ENCODE assay signal across 8 cellular contexts in genomic region chr16:53098526-53099317, GRCh38. TPM values are rescaled to one million over a fixed set of nuclear protein-coding genes. Genes with fewer than 3 reads are reported as not detected.
DNase-seq lines count a peak whose midpoint lies in the region; ATAC-seq, FAIRE-seq and TF ChIP-seq lines count a peak whose summit lies in the region.

No MANE protein-coding gene starts in this region.

- WGBS in A549 (ENCODE audit: missing lambda C conversion rate): 21% methylated on average over 16 of the region's 16 CpGs
- WGBS in mesendoderm (ENCODE audit: extremely low coverage, insufficient coverage, low lambda C conversion rate): no CpG with 5 or more reads among the region's 16 CpGs

- H3K9ac ChIP-seq in mesendoderm (ENCODE audit: low read length): peak overlapping the region; percentile 7

- peak; percentile 74 to 75 for ATAC-seq in A549
- peak; percentile 75 for ATAC-seq in GM18511 (IDR thresholded peaks at IDR 0.05; ENCODE audit: unreplicated experiment)
- ATAC-seq in HG02981 (IDR thresholded peaks at IDR 0.05; ENCODE audit: unreplicated experiment): peak; percentile 67
- ATAC-seq in effector memory CD8-positive, alpha-beta T cell (replicated peaks): peak; percentile 67

- no peak for FAIRE-seq in A549 (lab: Jason Lieb, UNC)

- POLR2A ChIA-PET in A549 (lab: Yijun Ruan, JAX): interaction anchor here (0.7 to 5.2 kb wide), 7 partner anchors 19 to 158 kb away, joined by 3 to 54 read pairs (median 18); partner anchors contain the start of genes CHD9 and CHD9NB

- H3K4me1 Mint-ChIP-seq in effector memory CD8-positive, alpha-beta T cell (ENCODE audit: low read depth in 2 of 2): peaks cover 30 to 37% of the 10 kb centered on the region in 2 donors

- no peak for TF ChIP-seq EP300 in A549 (IDR thresholded peaks at IDR 0.05)

- peak overlapping the region; percentile 22 for H2BK120ac ChIP-seq in mesendoderm (ENCODE audit: low read depth, low read length)

- H3K79me1 ChIP-seq in mesendoderm (ENCODE audit: low read length): no peaks in the 10 kb centered on the region

- H3K4me1 ChIP-seq in A549: peaks cover 57% of the 10 kb centered on the region
- H3K4me1 ChIP-seq in mesendoderm (ENCODE audit: control insufficient read depth, low read depth, low read length): peaks cover 5% of the 10 kb centered on the region

- H3K23ac ChIP-seq in mesendoderm (ENCODE audit: low read length): no peak overlapping the region

- peak overlapping the region; percentile 72 for H3K18ac ChIP-seq in mesendoderm (ENCODE audit: low read length)

- peak overlapping the region; percentile 94 to 96 for H3K27ac Mint-ChIP-seq in effector memory CD8-positive, alpha-beta T cell

- peak overlapping the region; percentile 49 for H3K4ac ChIP-seq in mesendoderm (ENCODE audit: low read depth, low read length)

- no peak overlapping the region for H4K5ac ChIP-seq in mesendoderm (ENCODE audit: low read length)

- TF ChIP-seq POLR2A in A549 (IDR thresholded peaks at IDR 0.05; ENCODE audit: low read length): 0 out of 2 replicates have a peak, but pooled peaks have one; percentile 17

- H2BK15ac ChIP-seq in mesendoderm (replicated peaks; ENCODE audit: low read depth): no peak overlapping the region

- H3K27ac ChIP-seq in A549 (peak overlapping the region; percentile 95 to 96), mesendoderm (ENCODE audit: low read depth, low read length) (peak overlapping the region; percentile 95)

- peak overlapping the region; percentile 12 for H2BK5ac ChIP-seq in mesendoderm (ENCODE audit: low read length)

- no peaks in the 10 kb centered on the region for H3K36me3 ChIP-seq in mesendoderm (ENCODE audit: control insufficient read depth, insufficient read depth, low read length)

- H3K79me2 ChIP-seq in mesendoderm (ENCODE audit: control insufficient read depth, insufficient read depth, low read length): no peaks in the 10 kb centered on the region

- CTCF ChIA-PET in A549 (lab: Yijun Ruan, JAX): interaction anchor here (1.3 to 7.8 kb wide), 7 partner anchors 16 to 110 kb away, joined by 3 to 49 read pairs (median 5); partner anchors contain the start of gene CHD9

- no peaks in the 10 kb centered on the region for H3K27me3 Mint-ChIP-seq in effector memory CD8-positive, alpha-beta T cell

- H3K36me3 Mint-ChIP-seq in effector memory CD8-positive, alpha-beta T cell (ENCODE audit: insufficient read depth): peaks cover 15% of the 10 kb centered on the region

- no peak for TF ChIP-seq CTCF in A549 (IDR thresholded peaks at IDR 0.05)

- H4K8ac ChIP-seq in mesendoderm (ENCODE audit: low read depth, low read length): no peak overlapping the region

- peak overlapping the region; percentile 51 for H3K56ac ChIP-seq in mesendoderm (ENCODE audit: low read length)

- H3K9me3 ChIP-seq in A549: no peaks in the 10 kb centered on the region

- no peaks in the 10 kb centered on the region for H3K9me3 Mint-ChIP-seq in effector memory CD8-positive, alpha-beta T cell

- H3K27me3 ChIP-seq in mesendoderm (ENCODE audit: insufficient read depth, low read length, poor library complexity): no peaks in the 10 kb centered on the region

- H3K4me2 ChIP-seq in A549 (peak overlapping the region; percentile 92), mesendoderm (ENCODE audit: low read length) (peak overlapping the region; percentile 29)

- H2AK5ac ChIP-seq in mesendoderm (ENCODE audit: low read length): no peak overlapping the region

- H3K4me3 Mint-ChIP-seq in effector memory CD8-positive, alpha-beta T cell: peak overlapping the region; percentile 76 to 77

- H3K4me3 ChIP-seq in A549 (peak overlapping the region; percentile 31; the same call in 2 of the 3 replicates), mesendoderm (ENCODE audit: low read length) (no peak overlapping the region)

- peak; percentile 32 to 76 for DNase-seq in A549 (ENCODE audit: low read depth in 1 of 2, low spot score in 1 of 2)
- DNase-seq in NCI-H2227 treated with DMSO at 0.1 percent for 48 hours (lab: John Stamatoyannopoulos, UW): peak; percentile 56
- peak; percentile 14 to 33 for DNase-seq in activated CD4-positive, alpha-beta T cell treated with anti-CD3 and anti-CD28 coated beads, Interleukin-2, amount 50 U/mL, for 4 hours
- peak; percentile 50 to 52 (median 52) for DNase-seq in effector memory CD8-positive, alpha-beta T cell
- peak; percentile 75 for DNase-seq in mesendoderm
- peak; percentile 36 to 55 for DNase-seq in stimulated activated CD8-positive, alpha-beta memory T cell treated with anti-CD3 and anti-CD28 coated beads, Interleukin-7, amount 100 ng/mL, for 4 hours (ENCODE audit: low read depth in 2 of 2)

- TF ChIP-seq RAD21 in A549 (conservative IDR thresholded peaks at IDR 0.05 in 1 of 2, IDR thresholded peaks at IDR 0.05 in 1 of 2): no peak

TF ChIP-seq in A549, 52 proteins besides CTCF, POLR2A, EP300 and RAD21:
- TF ChIP-seq FOSL2 (IDR thresholded peaks at IDR 0.05): no peak
- peak; percentile 43 for TF ChIP-seq FOSL2 (CRISPR knock-in tag; IDR thresholded peaks at IDR 0.05)
- no peak for TF ChIP-seq EHF (CRISPR knock-in tag; IDR thresholded peaks at IDR 0.05)
- no peak for TF ChIP-seq SMC3 (IDR thresholded peaks at IDR 0.05)
- no peak for TF ChIP-seq PHF8 (IDR thresholded peaks at IDR 0.05; ENCODE audit: borderline replicate concordance, low read depth)
- TF ChIP-seq TP53 (CRISPR knock-in tag; IDR thresholded peaks at IDR 0.05): no peak

RNA-seq across cellular contexts. Expression of gene CHD9, which starts 43.9 kb away (rescaled TPM):
- polyA plus RNA-seq in A549 (2011; rRNA removed) (44.9 and 51.6 TPM in 2 replicates), A549 (2017; fragmentation: RNase III; extraction: RNeasy Plus Mini Kit Qiagen cat#74134 plus additional on column Dnase treatment) (16.2 to 17.9 TPM (median 17.8 TPM) in 3 replicates)
- 5.3 and 5.4 TPM in 2 replicates for polyA plus RNA-seq in A549 (2012; cell fraction: cytosol; rRNA removed)
- polyA plus RNA-seq in A549 (2012; cell fraction: nucleus; rRNA removed): 4.7 and 5.5 TPM in 2 replicates
- polyA minus RNA-seq in A549 (2011; rRNA and poly(A)+ RNA removed): 61.4 and 65.6 TPM in 2 replicates
- polyA plus RNA-seq in mesendoderm (2013, experiment 1 of 2): 15.7 TPM
- polyA plus RNA-seq in mesendoderm (2013, experiment 2 of 2): 15.7 TPM

RNA-seq across cellular contexts. Expression of gene CHD9NB, which starts 46.0 kb away (rescaled TPM):
- polyA plus RNA-seq in A549 (2011; rRNA removed): 2.0 and 2.6 TPM in 2 replicates
- 0.98 and 1.3 TPM in 2 replicates for polyA plus RNA-seq in A549 (2012; cell fraction: cytosol; rRNA removed)
- 0.53 and 0.72 TPM in 2 replicates for polyA plus RNA-seq in A549 (2012; cell fraction: nucleus; rRNA removed)
- 2.8 to 3.4 TPM (median 3.0 TPM) in 3 replicates for polyA plus RNA-seq in A549 (2017; fragmentation: RNase III; extraction: RNeasy Plus Mini Kit Qiagen cat#74134 plus additional on column Dnase treatment)
- 5.0 and 6.3 TPM in 2 replicates for polyA minus RNA-seq in A549 (2011; rRNA and poly(A)+ RNA removed)
- polyA plus RNA-seq in mesendoderm (2013, experiment 1 of 2): 0.65 TPM
- polyA plus RNA-seq in mesendoderm (2013, experiment 2 of 2): 0.84 TPM

Comparison
In these comparisons a context has a peak if more than half of its experiments do, and no peak if none do; other contexts are left out.
1. DNase-seq: peak in every context shown above with its lines; median percentile 75 in mesendoderm; 56 in NCI-H2227 treated with DMSO at 0.1 percent for 48 hours; 54 in A549; 52 in effector memory CD8-positive, alpha-beta T cell; 46 in stimulated activated CD8-positive, alpha-beta memory T cell treated with anti-CD3 and anti-CD28 coated beads, Interleukin-7, amount 100 ng/mL, for 4 hours; 24 in activated CD4-positive, alpha-beta T cell treated with anti-CD3 and anti-CD28 coated beads, Interleukin-2, amount 50 U/mL, for 4 hours.